ENCODE assay signal across 9 cellular contexts in the genomic region with DNA sequence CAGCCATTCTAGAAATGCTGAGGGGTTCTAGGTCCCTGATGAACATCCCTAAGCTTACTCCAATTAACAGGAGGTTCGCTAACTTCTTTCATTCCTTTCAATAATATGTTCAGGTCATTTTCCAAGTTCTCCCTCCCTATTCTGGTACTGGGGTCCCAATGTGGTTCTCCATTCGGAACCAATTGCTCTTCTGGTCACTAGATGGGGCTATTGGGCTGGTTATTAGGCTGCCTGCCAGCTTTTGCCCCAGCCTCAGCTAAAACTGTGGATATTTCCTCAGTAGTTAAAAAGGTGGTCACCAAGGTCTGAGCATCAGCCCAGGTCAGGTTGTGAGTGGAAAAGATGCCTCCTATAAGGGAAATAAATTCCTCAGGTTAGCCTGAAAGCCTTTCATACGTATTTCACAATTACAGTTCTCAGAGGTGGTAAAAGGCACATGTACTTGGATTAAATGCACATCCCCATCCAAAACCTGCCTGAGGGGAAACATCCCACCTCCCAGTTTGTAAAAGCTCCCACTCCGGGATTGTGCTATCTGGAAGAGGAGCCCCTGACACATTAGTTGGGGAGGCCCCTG.
DNase-seq lines count a peak whose midpoint lies in the region; ATAC-seq and TF ChIP-seq lines count a peak whose summit lies in the region.
"Had no signal": no experiment of that assay in that cellular context is flagged by ENCODE, and none has a peak within 500 bp of the region (broad histone marks: within the 10 kb centered on the region; RNA-seq: fewer than 3 reads in every experiment).

No MANE protein-coding gene starts in this region.

- H3K27ac ChIP-seq in DOHH2 (ENCODE audit: low read depth, low read length): no peak overlapping the region

- H3K27me3 Mint-ChIP-seq in WTC11 (ENCODE audit: low read depth): no peaks in the 10 kb centered on the region
- H3K27me3 Mint-ChIP-seq: activated B cell treated with CpG ODN at 0.5 μM for 24 hours had no signal

- H3K4me2 ChIP-seq in DOHH2 (ENCODE audit: low read length): no peak overlapping the region

- no peaks in the 10 kb centered on the region for H3K9me2 ChIP-seq in DOHH2 (replicated peaks; ENCODE audit: control insufficient read depth, low read length)

- DNase-seq in HPDE6-E6E7 (ENCODE audit: extremely low spot score) (peak; percentile 39), WTC11 (ENCODE audit: low spot score) (peak; percentile 35), islet precursor cell (peak; percentile 60), NCI-H146 treated with DMSO at 0.1 percent for 48 hours (lab: John Stamatoyannopoulos, UW; ENCODE audit: unreplicated experiment) (no peak)
- no peak for DNase-seq in effector CD4-positive, alpha-beta T cell
- no peak for DNase-seq in activated CD4-positive, alpha-beta T cell treated with anti-CD3 and anti-CD28 coated beads for 4 hours
- DNase-seq: activated B cell treated with CpG ODN at 0.5 μM for 24 hours had no signal

- no peak overlapping the region for H3K4me3 ChIP-seq in DOHH2 (ENCODE audit: low read length)

- ATAC-seq in GM19372 (IDR thresholded peaks at IDR 0.05; ENCODE audit: low read depth, unreplicated experiment) (peak; percentile 70), WTC11 (peak; percentile 89)

- no peak overlapping the region for H3K4me3 Mint-ChIP-seq in WTC11
- H3K4me3 Mint-ChIP-seq: activated B cell treated with CpG ODN at 0.5 μM for 24 hours had no signal

- H3K9me3 Mint-ChIP-seq in WTC11: no peaks in the 10 kb centered on the region
- H3K9me3 Mint-ChIP-seq: activated B cell treated with CpG ODN at 0.5 μM for 24 hours had no signal

- H4K20me1 ChIP-seq in DOHH2 (ENCODE audit: control insufficient read depth, insufficient read depth, low read depth, low read length): no peaks in the 10 kb centered on the region

- POLR2A ChIA-PET in WTC11 (lab: Charles Lee): no interaction called here

- H3K36me3 Mint-ChIP-seq in WTC11: no peaks in the 10 kb centered on the region

- H3K4me1 Mint-ChIP-seq in WTC11: 0 out of 2 replicates have a peak, but pooled peaks cover 9% of the 10 kb centered on the region
- H3K4me1 Mint-ChIP-seq: activated B cell treated with CpG ODN at 0.5 μM for 24 hours had no signal

- no peaks in the 10 kb centered on the region for H3K27me3 ChIP-seq in DOHH2 (ENCODE audit: control insufficient read depth, low read length)

- CTCF ChIA-PET in WTC11 (lab: Charles Lee): interaction anchor here (0.7 to 1.9 kb wide), 9 partner anchors 20 to 1365 kb away, joined by 3 to 10 read pairs (median 4); no protein-coding TSS in a partner anchor

- no peak overlapping the region for H3K27ac Mint-ChIP-seq in WTC11
- H3K27ac Mint-ChIP-seq: activated B cell treated with CpG ODN at 0.5 μM for 24 hours had no signal

- H3K9me3 ChIP-seq in DOHH2 (ENCODE audit: control insufficient read depth, insufficient read depth, low read length): no peaks in the 10 kb centered on the region

- H3K79me2 ChIP-seq in DOHH2 (ENCODE audit: control insufficient read depth, low read length): no peaks in the 10 kb centered on the region

- TF ChIP-seq CTCF in DOHH2 (IDR thresholded peaks at IDR 0.05; ENCODE audit: low read depth, low read length, poor library complexity, severe bottlenecking) (peak; percentile 72), WTC11 (IDR thresholded peaks at IDR 0.05) (peak; percentile 68)

- H3F3A ChIP-seq in DOHH2 (ENCODE audit: control insufficient read depth, insufficient read depth): no peaks in the 10 kb centered on the region

- no peaks in the 10 kb centered on the region for H3K36me3 ChIP-seq in DOHH2 (ENCODE audit: control insufficient read depth, low read length)

- no peaks in the 10 kb centered on the region for H3K4me1 ChIP-seq in DOHH2 (ENCODE audit: control insufficient read depth, low read length)

TF ChIP-seq in WTC11, 78 proteins besides CTCF, POLR2A, EP300 and RAD21 (continues in another document):
- TF ChIP-seq OVOL2 (CRISPR knock-in tag; IDR thresholded peaks at IDR 0.05; ENCODE audit: borderline replicate concordance) (no peak), TCF7 (CRISPR knock-in tag; IDR thresholded peaks at IDR 0.05; ENCODE audit: low read depth) (no peak), ATF1 (CRISPR knock-in tag; IDR thresholded peaks at IDR 0.05) (no peak), GRHL2 (CRISPR knock-in tag; IDR thresholded peaks at IDR 0.05; ENCODE audit: insufficient replicate concordance, severe bottlenecking) (no peak), IRF1 (CRISPR knock-in tag; IDR thresholded peaks at IDR 0.05) (no peak), SMAD3 (CRISPR knock-in tag; IDR thresholded peaks at IDR 0.05; ENCODE audit: borderline replicate concordance) (no peak), SP1 (CRISPR knock-in tag; conservative IDR thresholded peaks at IDR 0.05) (no peak), STAT6 (CRISPR knock-in tag; conservative IDR thresholded peaks at IDR 0.05; ENCODE audit: low read depth) (no peak), NR2C2 (CRISPR knock-in tag; IDR thresholded peaks at IDR 0.05) (no peak), NR1H2 (CRISPR knock-in tag; IDR thresholded peaks at IDR 0.05) (no peak), FOXP1 (CRISPR knock-in tag; IDR thresholded peaks at IDR 0.05; ENCODE audit: borderline replicate concordance) (no peak), CREB1 (CRISPR knock-in tag; IDR thresholded peaks at IDR 0.05) (no peak), ZNF423 (CRISPR knock-in tag; IDR thresholded peaks at IDR 0.05) (no peak), FOXK1 (CRISPR knock-in tag; IDR thresholded peaks at IDR 0.05) (no peak), GABPB1 (CRISPR knock-in tag; IDR thresholded peaks at IDR 0.05) (no peak), RELA (CRISPR knock-in tag; IDR thresholded peaks at IDR 0.05; ENCODE audit: borderline replicate concordance) (no peak)
- TF ChIP-seq, protein P1, sequence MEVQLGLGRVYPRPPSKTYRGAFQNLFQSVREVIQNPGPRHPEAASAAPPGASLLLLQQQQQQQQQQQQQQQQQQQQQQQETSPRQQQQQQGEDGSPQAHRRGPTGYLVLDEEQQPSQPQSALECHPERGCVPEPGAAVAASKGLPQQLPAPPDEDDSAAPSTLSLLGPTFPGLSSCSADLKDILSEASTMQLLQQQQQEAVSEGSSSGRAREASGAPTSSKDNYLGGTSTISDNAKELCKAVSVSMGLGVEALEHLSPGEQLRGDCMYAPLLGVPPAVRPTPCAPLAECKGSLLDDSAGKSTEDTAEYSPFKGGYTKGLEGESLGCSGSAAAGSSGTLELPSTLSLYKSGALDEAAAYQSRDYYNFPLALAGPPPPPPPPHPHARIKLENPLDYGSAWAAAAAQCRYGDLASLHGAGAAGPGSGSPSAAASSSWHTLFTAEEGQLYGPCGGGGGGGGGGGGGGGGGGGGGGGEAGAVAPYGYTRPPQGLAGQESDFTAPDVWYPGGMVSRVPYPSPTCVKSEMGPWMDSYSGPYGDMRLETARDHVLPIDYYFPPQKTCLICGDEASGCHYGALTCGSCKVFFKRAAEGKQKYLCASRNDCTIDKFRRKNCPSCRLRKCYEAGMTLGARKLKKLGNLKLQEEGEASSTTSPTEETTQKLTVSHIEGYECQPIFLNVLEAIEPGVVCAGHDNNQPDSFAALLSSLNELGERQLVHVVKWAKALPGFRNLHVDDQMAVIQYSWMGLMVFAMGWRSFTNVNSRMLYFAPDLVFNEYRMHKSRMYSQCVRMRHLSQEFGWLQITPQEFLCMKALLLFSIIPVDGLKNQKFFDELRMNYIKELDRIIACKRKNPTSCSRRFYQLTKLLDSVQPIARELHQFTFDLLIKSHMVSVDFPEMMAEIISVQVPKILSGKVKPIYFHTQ (CRISPR knock-in tag; IDR thresholded peaks at IDR 0.05): no peak
- TF ChIP-seq, protein P2, sequence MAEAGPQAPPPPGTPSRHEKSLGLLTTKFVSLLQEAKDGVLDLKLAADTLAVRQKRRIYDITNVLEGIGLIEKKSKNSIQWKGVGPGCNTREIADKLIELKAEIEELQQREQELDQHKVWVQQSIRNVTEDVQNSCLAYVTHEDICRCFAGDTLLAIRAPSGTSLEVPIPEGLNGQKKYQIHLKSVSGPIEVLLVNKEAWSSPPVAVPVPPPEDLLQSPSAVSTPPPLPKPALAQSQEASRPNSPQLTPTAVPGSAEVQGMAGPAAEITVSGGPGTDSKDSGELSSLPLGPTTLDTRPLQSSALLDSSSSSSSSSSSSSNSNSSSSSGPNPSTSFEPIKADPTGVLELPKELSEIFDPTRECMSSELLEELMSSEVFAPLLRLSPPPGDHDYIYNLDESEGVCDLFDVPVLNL (CRISPR knock-in tag; IDR thresholded peaks at IDR 0.05; ENCODE audit: borderline replicate concordance, low read depth): no peak
- TF ChIP-seq, protein P3, sequence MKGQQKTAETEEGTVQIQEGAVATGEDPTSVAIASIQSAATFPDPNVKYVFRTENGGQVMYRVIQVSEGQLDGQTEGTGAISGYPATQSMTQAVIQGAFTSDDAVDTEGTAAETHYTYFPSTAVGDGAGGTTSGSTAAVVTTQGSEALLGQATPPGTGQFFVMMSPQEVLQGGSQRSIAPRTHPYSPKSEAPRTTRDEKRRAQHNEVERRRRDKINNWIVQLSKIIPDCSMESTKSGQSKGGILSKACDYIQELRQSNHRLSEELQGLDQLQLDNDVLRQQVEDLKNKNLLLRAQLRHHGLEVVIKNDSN (CRISPR knock-in tag; IDR thresholded peaks at IDR 0.05): no peak

Comparison
In these comparisons a context has a peak if more than half of its experiments do, and no peak if none do; other contexts are left out.
1. DNase-seq: peak in HPDE6-E6E7 (single experiment), WTC11 (single experiment) and islet precursor cell (single experiment); none in effector CD4-positive, alpha-beta T cell (single experiment), activated CD4-positive, alpha-beta T cell treated with anti-CD3 and anti-CD28 coated beads for 4 hours (0 of 2) and NCI-H146 treated with DMSO at 0.1 percent for 48 hours (single experiment).